ENCODE assay signal across 9 cellular contexts in genomic region chr6:13194852-13195251, GRCh38.
DNase-seq lines count a peak whose midpoint lies in the region; ATAC-seq and TF ChIP-seq lines count a peak whose summit lies in the region.
"Had no signal": no experiment of that assay in that cellular context is flagged by ENCODE, and none has a peak within 500 bp of the region (broad histone marks: within the 10 kb centered on the region; RNA-seq: fewer than 3 reads in every experiment).

No MANE protein-coding gene starts in this region.

- ATAC-seq in GM21447 (IDR thresholded peaks at IDR 0.05; ENCODE audit: unreplicated experiment) (peak; percentile 51), HG02938 (IDR thresholded peaks at IDR 0.05; ENCODE audit: unreplicated experiment) (no peak)
- ATAC-seq: T-cell had no signal

- H3K9me2 ChIP-seq in OCI-LY7 (ENCODE audit: insufficient read depth, low read length) = no peaks in the 10 kb centered on the region

- H3K4me1 ChIP-seq in OCI-LY7 (ENCODE audit: insufficient read depth, low read length, poor library complexity, severe bottlenecking) = no peaks in the 10 kb centered on the region

- H3K4me2 ChIP-seq in OCI-LY7 (ENCODE audit: low read length) = no peak overlapping the region

- no peaks in the 10 kb centered on the region for H3K9me3 ChIP-seq in OCI-LY7 (ENCODE audit: low read length)

- peak; percentile 20 for DNase-seq in COR-L47 (lab: John Stamatoyannopoulos, UW)
- peak; percentile 79 for DNase-seq in OCI-LY7 (ENCODE audit: low spot score)
- DNase-seq in erythroblast (lab: John Stamatoyannopoulos, UW) = peak; percentile 53 to 68
- DNase-seq in midbrain (lab: John Stamatoyannopoulos, UW) = peak; percentile 54
- no peak for DNase-seq in NCI-H1048 (lab: John Stamatoyannopoulos, UW)
- DNase-seq in NCI-H1092 (lab: John Stamatoyannopoulos, UW) = no peak

- H4K20me1 ChIP-seq in OCI-LY7 (ENCODE audit: insufficient read depth, low read length) = no peaks in the 10 kb centered on the region

- no peak for TF ChIP-seq POLR2A in erythroblast (IDR thresholded peaks at IDR 0.05; ENCODE audit: low read length)

- no peak overlapping the region for H3K4me3 ChIP-seq in OCI-LY7 (ENCODE audit: low read depth, low read length, poor library complexity, severe bottlenecking)

- intact Hi-C loops in OCI-LY7 (cut with micrococcal nuclease; ENCODE audit: unreplicated experiment) = loop anchor here (1.0 to 10.0 kb wide), 4 partner anchors 79 to 420 kb away; partner anchors contain the start of gene NOL7

- H3K27ac ChIP-seq in OCI-LY7 (ENCODE audit: low read depth, low read length, poor library complexity, severe bottlenecking) = no peak overlapping the region

- H3K79me2 ChIP-seq in OCI-LY7 (ENCODE audit: insufficient read depth, low read depth, low read length) = no peaks in the 10 kb centered on the region

- TF ChIP-seq CTCF in OCI-LY7 (conservative IDR thresholded peaks at IDR 0.05; ENCODE audit: low read length) = peak; percentile 88

- POLR2A ChIA-PET in OCI-LY7 (lab: Charles Lee) = interaction anchor here (0.6 to 1.8 kb wide), 5 partner anchors 24 to 135 kb away, joined by 3 to 8 read pairs (median 4); partner anchors contain the start of gene TBC1D7

- CTCF ChIA-PET in OCI-LY7 (lab: Charles Lee; ENCODE audit: unreplicated experiment) = interaction anchor here (0.6 to 1.5 kb wide), 3 partner anchors 78 to 136 kb away, joined by 3 to 10 read pairs (median 5); partner anchors contain the start of gene TBC1D7

- no peaks in the 10 kb centered on the region for H3K36me3 ChIP-seq in OCI-LY7 (ENCODE audit: insufficient read depth, low read length)

- no peak overlapping the region for H2AFZ ChIP-seq in OCI-LY7 (ENCODE audit: low read length)

- BruUV-seq in OCI-LY7 (replicated peaks; lab: Mats Ljungman, UMichigan) = no TSS peak

Comparison
In these comparisons a context has a peak if more than half of its experiments do, and no peak if none do; other contexts are left out.
1. DNase-seq: peak in COR-L47 (single experiment), OCI-LY7 (single experiment), erythroblast (2 of 2) and midbrain (single experiment); none in NCI-H1048 (single experiment) and NCI-H1092 (single experiment).